Comparison of ENCODE assay signal across 13 cellular contexts in the genomic region with DNA sequence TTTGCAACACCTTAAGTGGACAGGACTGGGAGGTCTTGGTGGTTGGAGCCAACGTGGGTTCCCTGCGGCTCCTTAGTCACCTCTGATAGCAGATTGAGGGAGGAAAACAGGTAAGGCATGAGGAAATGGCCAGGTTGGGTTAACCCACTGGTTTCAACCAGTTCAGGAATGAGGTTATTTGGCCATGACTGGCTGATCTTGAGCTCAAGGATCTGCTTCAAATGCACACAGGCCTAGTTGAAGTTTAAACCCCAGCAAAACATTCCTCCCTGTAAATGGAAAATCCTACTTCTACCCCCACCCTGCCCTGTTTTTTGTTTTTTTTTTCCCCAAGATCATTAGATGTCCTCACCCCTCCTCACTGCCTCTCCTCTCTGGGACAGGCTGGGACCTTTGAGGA.
"Had no signal": no experiment of that assay in that cellular context is flagged by ENCODE, and none has a peak within 500 bp of the region (broad histone marks: within the 10 kb centered on the region; RNA-seq: fewer than 3 reads in every experiment).

No MANE protein-coding gene starts in this region.

- H3K27ac ChIP-seq: neutrophil, parathyroid adenoma had no signal

- H3K9me3 Mint-ChIP-seq: activated naive CD4-positive, alpha-beta T cell treated with anti-CD3 and anti-CD28 coated beads, Interleukin-2, amount 10 ng/mL, durations not matched to agents 7 days and 5 days; naive B cell; stimulated activated effector memory CD8-positive, alpha-beta T cell treated with anti-CD3 and anti-CD28 coated beads, Interleukin-12 subunit alpha, Interleukin-12 subunit beta, amount 100 ng/mL, for 72 hours; T-helper 1 cell treated with Interleukin-12 subunit alpha and Interleukin-12 subunit beta and Interleukin-4 antibody, amounts not matched to agents 30 μg/mL and 1 μg/mL, for 36 hours had no signal

- DNase-seq: activated CD4-positive, alpha-beta T cell treated with anti-CD3 and anti-CD28 coated beads for 48 hours; activated CD8-positive, alpha-beta T cell treated with anti-CD3 and anti-CD28 coated beads, Interleukin-2, amount 10 ng/mL, durations not matched to agents 7 days and 5 days; activated naive CD4-positive, alpha-beta T cell treated with anti-CD3 and anti-CD28 coated beads, Interleukin-2, amount 10 ng/mL, durations not matched to agents 7 days and 5 days; dermis blood vessel endothelial cell; hypothalamus; left cardiac atrium; naive B cell; retina had no signal

- H3K4me1 ChIP-seq: parathyroid adenoma had no signal

- ATAC-seq: activated CD8-positive, alpha-beta T cell treated with anti-CD3 and anti-CD28 coated beads, Interleukin-2, amount 10 ng/mL, durations not matched to agents 7 days and 5 days; left cardiac atrium; stimulated activated effector memory CD8-positive, alpha-beta T cell treated with anti-CD3 and anti-CD28 coated beads, Interleukin-12 subunit alpha, Interleukin-12 subunit beta, amount 100 ng/mL, for 72 hours had no signal

- H3K9me3 ChIP-seq: neutrophil had no signal

- H3K4me3 ChIP-seq: lung had no signal

- H3K9ac ChIP-seq: parathyroid adenoma had no signal

- H3K4me3 Mint-ChIP-seq: activated CD8-positive, alpha-beta T cell treated with anti-CD3 and anti-CD28 coated beads, Interleukin-2, amount 10 ng/mL, durations not matched to agents 7 days and 5 days; activated naive CD4-positive, alpha-beta T cell treated with anti-CD3 and anti-CD28 coated beads, Interleukin-2, amount 10 ng/mL, durations not matched to agents 7 days and 5 days; stimulated activated effector memory CD8-positive, alpha-beta T cell treated with anti-CD3 and anti-CD28 coated beads, Interleukin-12 subunit alpha, Interleukin-12 subunit beta, amount 100 ng/mL, for 72 hours; T-helper 1 cell treated with Interleukin-12 subunit alpha and Interleukin-12 subunit beta and Interleukin-4 antibody, amounts not matched to agents 30 μg/mL and 1 μg/mL, for 36 hours had no signal

- H3K27me3 ChIP-seq: neutrophil had no signal

- H3K27ac Mint-ChIP-seq: activated CD8-positive, alpha-beta T cell treated with anti-CD3 and anti-CD28 coated beads, Interleukin-2, amount 10 ng/mL, durations not matched to agents 7 days and 5 days; activated naive CD4-positive, alpha-beta T cell treated with anti-CD3 and anti-CD28 coated beads, Interleukin-2, amount 10 ng/mL, durations not matched to agents 7 days and 5 days; naive B cell; stimulated activated effector memory CD8-positive, alpha-beta T cell treated with anti-CD3 and anti-CD28 coated beads, Interleukin-12 subunit alpha, Interleukin-12 subunit beta, amount 100 ng/mL, for 72 hours had no signal

- H3K36me3 Mint-ChIP-seq: naive B cell had no signal
